23 cellular contexts compared by ENCODE assay signal in the genomic region with DNA sequence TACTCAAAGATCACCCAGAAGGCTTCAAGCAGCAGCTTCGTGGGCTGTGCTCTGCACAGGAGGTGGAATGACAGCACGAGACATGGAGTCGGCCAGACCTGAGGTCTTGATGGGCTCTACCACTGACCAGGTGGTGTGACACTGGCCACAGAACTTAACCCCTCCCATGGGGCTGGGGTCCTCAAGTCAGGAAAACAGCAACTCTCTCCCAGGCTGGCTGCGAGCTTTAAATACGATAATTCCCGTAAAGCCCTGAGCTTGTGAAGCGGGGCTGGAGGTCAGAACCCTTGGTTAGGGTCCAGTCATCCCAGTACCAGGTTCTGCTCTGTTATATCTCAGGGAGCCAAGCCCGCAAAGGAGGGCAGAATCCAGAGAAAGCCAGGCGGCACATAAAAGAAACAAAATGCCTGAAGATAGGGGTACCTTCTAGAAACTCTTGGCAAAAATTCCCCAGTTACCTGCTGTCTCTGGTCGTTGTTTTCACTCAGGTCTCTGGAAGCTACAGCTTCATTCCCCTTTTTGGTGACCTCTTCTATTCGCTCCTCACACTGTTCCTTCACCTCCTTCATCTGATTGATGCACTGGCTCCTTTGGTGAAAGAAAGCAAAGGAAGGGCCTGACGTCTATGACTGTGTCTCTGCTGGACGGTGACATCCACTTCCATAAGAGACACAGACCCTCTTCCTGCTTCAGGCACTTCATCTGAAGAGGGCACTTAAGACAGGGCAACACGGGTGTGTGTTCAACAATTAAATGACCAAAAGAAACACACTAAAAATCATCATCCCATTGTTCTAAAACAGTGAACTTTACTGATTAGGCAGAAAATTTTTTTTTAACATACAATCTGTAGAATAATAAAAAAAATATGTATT.
"Had no signal": no experiment of that assay in that cellular context is flagged by ENCODE, and none has a peak within 500 bp of the region (broad histone marks: within the 10 kb centered on the region; RNA-seq: fewer than 3 reads in every experiment).

No MANE protein-coding gene starts in this region.

- H3K4me3 Mint-ChIP-seq: activated CD4-positive, alpha-beta memory T cell treated with anti-CD3 and anti-CD28 coated beads for 36 hours; activated CD4-positive, alpha-beta T cell treated with anti-CD3 and anti-CD28 coated beads, Interleukin-2, amount 10 ng/mL, durations not matched to agents 24 days and 14 days; activated T-cell treated with anti-CD3 and anti-CD28 coated beads, Interleukin-2, amount 50 U/mL, for 24 hours; activated T-helper 17 cell treated with anti-CD3 and anti-CD28 coated beads, Interleukin-2, amount 50 U/mL, for 72 hours; dendritic cell treated with granulocyte-macrophage colony-stimulating factor and Interleukin-4, amounts not matched to agents 40 ng/mL and 50 ng/mL, for 4 days had no signal

- H3K27me3 Mint-ChIP-seq: activated CD4-positive, alpha-beta T cell treated with anti-CD3 and anti-CD28 coated beads, Interleukin-2, amount 10 ng/mL, durations not matched to agents 24 days and 14 days; activated T-cell treated with anti-CD3 and anti-CD28 coated beads, Interleukin-2, amount 50 U/mL, for 24 hours; activated T-helper 17 cell treated with anti-CD3 and anti-CD28 coated beads, Interleukin-2, amount 50 U/mL, for 72 hours; dendritic cell treated with granulocyte-macrophage colony-stimulating factor and Interleukin-4, amounts not matched to agents 40 ng/mL and 50 ng/mL, for 4 days had no signal

- H3K4me3 ChIP-seq: left lung, lower lobe of right lung, mucosa of descending colon, right lobe of liver, testis had no signal

- H3K27ac Mint-ChIP-seq: activated CD4-positive, alpha-beta memory T cell treated with anti-CD3 and anti-CD28 coated beads for 36 hours; activated CD4-positive, alpha-beta T cell treated with anti-CD3 and anti-CD28 coated beads, Interleukin-2, amount 10 ng/mL, durations not matched to agents 24 days and 14 days; activated T-cell treated with anti-CD3 and anti-CD28 coated beads, Interleukin-2, amount 50 U/mL, for 24 hours; activated T-helper 17 cell treated with anti-CD3 and anti-CD28 coated beads, Interleukin-2, amount 50 U/mL, for 72 hours; dendritic cell treated with granulocyte-macrophage colony-stimulating factor and Interleukin-4, amounts not matched to agents 40 ng/mL and 50 ng/mL, for 4 days had no signal

- H3K4me1 Mint-ChIP-seq: activated CD4-positive, alpha-beta T cell treated with anti-CD3 and anti-CD28 coated beads, Interleukin-2, amount 10 ng/mL, durations not matched to agents 24 days and 14 days; activated T-helper 17 cell treated with anti-CD3 and anti-CD28 coated beads, Interleukin-2, amount 50 U/mL, for 72 hours had no signal

- H3K36me3 ChIP-seq: brain microvascular endothelial cell, left lung, lower lobe of right lung, right lobe of liver had no signal

- ATAC-seq: activated T-helper 17 cell treated with anti-CD3 and anti-CD28 coated beads, Interleukin-2, amount 50 U/mL, for 72 hours; lower lobe of right lung; stimulated activated naive CD8-positive, alpha-beta T cell treated with anti-CD3 and anti-CD28 coated beads, Interleukin-15, Interleukin-2, amounts not matched to agents 100 U/mL and 50 U/mL, for 24 hours had no signal

- DNase-seq: activated CD4-positive, alpha-beta memory T cell treated with anti-CD3 and anti-CD28 coated beads for 36 hours; activated CD4-positive, alpha-beta T cell treated with anti-CD3 and anti-CD28 coated beads, Interleukin-2, amount 10 ng/mL, durations not matched to agents 24 days and 14 days; activated CD4-positive, CD25-positive, alpha-beta regulatory T cell treated with anti-CD3 and anti-CD28 coated beads, Interleukin-2, amount 50 U/mL, for 72 hours; activated CD8-positive, alpha-beta memory T cell treated with anti-CD3 and anti-CD28 coated beads, Interleukin-2, amount 50 U/mL, for 48 hours; activated gamma-delta T cell treated with Interleukin-2 at 50 U/mL for 16 hours; activated naive CD4-positive, alpha-beta T cell treated with anti-CD3 and anti-CD28 coated beads, Interleukin-2, amount 50 U/mL, for 16 hours; activated T-cell treated with anti-CD3 and anti-CD28 coated beads, Interleukin-2, amount 50 U/mL, for 24 hours; amniotic stem cell; brain microvascular endothelial cell; central memory CD4-positive, alpha-beta T cell; left lung; lower lobe of right lung; mesendoderm; mucosa of descending colon; right lobe of liver; stimulated activated CD4-positive, alpha-beta T cell treated with anti-CD3 and anti-CD28 coated beads, Interleukin-12 subunit alpha, Interleukin-12 subunit beta, amount 100 ng/mL, for 4 hours; stimulated activated CD4-positive, alpha-beta T cell treated with anti-CD3 and anti-CD28 coated beads, Interleukin-4, amount 100 ng/mL, for 1 hour; stimulated activated naive CD8-positive, alpha-beta T cell treated with anti-CD3 and anti-CD28 coated beads, Interleukin-15, Interleukin-2, amounts not matched to agents 100 U/mL and 50 U/mL, for 24 hours; T-helper 2 cell; testis; trophoblast cell had no signal

- H3K9me3 Mint-ChIP-seq: activated CD4-positive, alpha-beta T cell treated with anti-CD3 and anti-CD28 coated beads, Interleukin-2, amount 10 ng/mL, durations not matched to agents 24 days and 14 days; activated T-cell treated with anti-CD3 and anti-CD28 coated beads, Interleukin-2, amount 50 U/mL, for 24 hours; activated T-helper 17 cell treated with anti-CD3 and anti-CD28 coated beads, Interleukin-2, amount 50 U/mL, for 72 hours; dendritic cell treated with granulocyte-macrophage colony-stimulating factor and Interleukin-4, amounts not matched to agents 40 ng/mL and 50 ng/mL, for 4 days had no signal

- H3K36me3 Mint-ChIP-seq: activated CD4-positive, alpha-beta memory T cell treated with anti-CD3 and anti-CD28 coated beads for 36 hours had no signal

- H3K27ac ChIP-seq: left lung, lower lobe of right lung, right lobe of liver, testis had no signal

- H3K27me3 ChIP-seq: brain microvascular endothelial cell, left lung, right lobe of liver, testis had no signal

- H3K9me3 ChIP-seq: left lung, lower lobe of right lung, mucosa of descending colon, right lobe of liver, testis had no signal

- H3K4me1 ChIP-seq: left lung, lower lobe of right lung, right lobe of liver, testis had no signal
